Comparison of ENCODE assay signal across 18 cellular contexts in the genomic region with DNA sequence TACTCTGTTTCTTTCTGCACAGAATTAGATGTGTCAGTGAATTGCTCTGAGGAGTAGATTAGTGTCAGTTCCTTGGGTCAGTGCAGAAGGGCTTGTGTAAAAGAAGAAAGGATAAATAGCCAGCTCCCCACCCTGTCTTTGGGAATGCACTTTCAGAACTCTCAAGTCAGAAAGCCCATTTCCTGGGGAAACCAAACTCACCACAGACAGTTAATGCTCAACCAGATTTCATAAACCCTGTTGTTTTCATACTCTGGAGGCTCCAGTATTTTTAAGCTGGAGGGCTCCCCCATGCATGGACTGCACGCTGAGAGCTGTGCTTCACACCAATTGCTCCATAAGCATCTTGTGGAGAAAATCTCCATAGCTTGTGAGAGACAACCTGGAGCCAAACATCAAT.
DNase-seq lines count a peak whose midpoint lies in the region; ATAC-seq and TF ChIP-seq lines count a peak whose summit lies in the region.
"Had no signal": no experiment of that assay in that cellular context is flagged by ENCODE, and none has a peak within 500 bp of the region (broad histone marks: within the 10 kb centered on the region; RNA-seq: fewer than 3 reads in every experiment).

No MANE protein-coding gene starts in this region.

- H3K4me1 ChIP-seq in MM.1S (ENCODE audit: low read length): peaks cover 29% of the 10 kb centered on the region
- H3K4me1 ChIP-seq: BE2C, HAP-1 had no signal

- no peaks in the 10 kb centered on the region for H4K20me1 ChIP-seq in MM.1S (ENCODE audit: insufficient read depth, low read length)

- no peaks in the 10 kb centered on the region for H3K27me3 ChIP-seq in MM.1S (replicated peaks; ENCODE audit: insufficient read depth, low read length)
- H3K27me3 ChIP-seq: BE2C had no signal

- H3K9me3 ChIP-seq in MM.1S (replicated peaks; ENCODE audit: insufficient read depth, low read length): no peaks in the 10 kb centered on the region
- H3K9me3 ChIP-seq: BE2C had no signal

- no peak for TF ChIP-seq POLR2A in erythroblast (IDR thresholded peaks at IDR 0.05; ENCODE audit: low read length)

- TF ChIP-seq CTCF in MM.1S (IDR thresholded peaks at IDR 0.05; ENCODE audit: low read length): no peak
- no peak for TF ChIP-seq CTCF in neural crest cell (conservative IDR thresholded peaks at IDR 0.05)

- H3K4me2 ChIP-seq in MM.1S (ENCODE audit: low read depth, low read length): peak overlapping the region; percentile 21; the same call in 1 of the 2 replicates

- peaks cover 32% of the 10 kb centered on the region for H3K4me1 Mint-ChIP-seq in neural crest cell
- H3K4me1 Mint-ChIP-seq: IgD-negative memory B cell had no signal

- peak overlapping the region; percentile 14 for H3K27ac Mint-ChIP-seq in neural crest cell (ENCODE audit: unreplicated experiment)
- no peak overlapping the region for H3K27ac Mint-ChIP-seq in activated naive CD4-positive, alpha-beta T cell treated with anti-CD3 and anti-CD28 coated beads, Interleukin-2, amount 50 U/mL, for 72 hours
- H3K27ac Mint-ChIP-seq: CD14-positive monocyte; CD4-positive, alpha-beta memory T cell; IgD-negative memory B cell had no signal

- no peak overlapping the region for H3K4me3 Mint-ChIP-seq in neural crest cell
- H3K4me3 Mint-ChIP-seq: CD14-positive monocyte; CD4-positive, alpha-beta memory T cell; IgD-negative memory B cell had no signal

- H3K9me2 ChIP-seq in MM.1S (replicated peaks; ENCODE audit: insufficient read depth, low read length): no peaks in the 10 kb centered on the region

- no peaks in the 10 kb centered on the region for H3K79me2 ChIP-seq in MM.1S (ENCODE audit: low read length)

- no peak for ATAC-seq in GM18907 (IDR thresholded peaks at IDR 0.05; ENCODE audit: unreplicated experiment)
- no peak for ATAC-seq in activated naive CD4-positive, alpha-beta T cell treated with anti-CD3 and anti-CD28 coated beads, Interleukin-2, amount 50 U/mL, for 72 hours
- ATAC-seq: HepG2 had no signal

- H3K36me3 Mint-ChIP-seq in neural crest cell (ENCODE audit: low read depth): peaks cover 3% of the 10 kb centered on the region
- H3K36me3 Mint-ChIP-seq in activated naive CD4-positive, alpha-beta T cell treated with anti-CD3 and anti-CD28 coated beads, Interleukin-2, amount 50 U/mL, for 72 hours: no peaks in the 10 kb centered on the region
- H3K36me3 Mint-ChIP-seq: CD14-positive monocyte; CD4-positive, alpha-beta memory T cell; IgD-negative memory B cell had no signal

- no peak overlapping the region for H2AFZ ChIP-seq in MM.1S (ENCODE audit: low read length)
- H2AFZ ChIP-seq: GM23248 had no signal

- peak overlapping the region; percentile 6; the same call in 1 of the 2 replicates for H3K4me3 ChIP-seq in Jurkat, Clone E6-1 (ENCODE audit: low read length)
- H3K4me3 ChIP-seq in MM.1S (ENCODE audit: low read length): no peak overlapping the region
- H3K4me3 ChIP-seq: GM23248, HAP-1 had no signal

- H3K9me3 Mint-ChIP-seq in neural crest cell: peaks cover 3% of the 10 kb centered on the region
- H3K9me3 Mint-ChIP-seq in activated naive CD4-positive, alpha-beta T cell treated with anti-CD3 and anti-CD28 coated beads, Interleukin-2, amount 50 U/mL, for 72 hours: peaks cover 0 to 14% of the 10 kb centered on the region in 2 donors

- no peak overlapping the region for H3K27ac ChIP-seq in MM.1S (ENCODE audit: low read length)
- H3K27ac ChIP-seq: GM23248 had no signal

- no peaks in the 10 kb centered on the region for H3K36me3 ChIP-seq in MM.1S (replicated peaks; ENCODE audit: insufficient read depth, low read length)
- H3K36me3 ChIP-seq: BE2C, HAP-1 had no signal

- peaks cover 5% of the 10 kb centered on the region; the same call in 1 of the 2 replicates for H3F3A ChIP-seq in MM.1S (ENCODE audit: insufficient read depth, low read length)

- no peaks in the 10 kb centered on the region for H3K27me3 Mint-ChIP-seq in neural crest cell (ENCODE audit: low read depth)
- H3K27me3 Mint-ChIP-seq: IgD-negative memory B cell had no signal

- DNase-seq in Jurkat, Clone E6-1 (ENCODE audit: low read depth, low spot score): peak; percentile 88
- DNase-seq in MM.1S (no peak), neural crest cell (ENCODE audit: low read depth, low spot score) (no peak), erythroblast (lab: John Stamatoyannopoulos, UW) (no peak), HK-2 (ENCODE audit: unreplicated experiment) (no peak)
- no peak for DNase-seq in activated naive CD4-positive, alpha-beta T cell treated with anti-CD3 and anti-CD28 coated beads, Interleukin-2, amount 50 U/mL, for 72 hours (ENCODE audit: low spot score in 2 of 2)
- DNase-seq: ACHN; BE2C; Calu3; CD4-positive, alpha-beta memory T cell; DMS53; GM23248; KG1 had no signal

- H3K9ac ChIP-seq in MM.1S (ENCODE audit: low read length): no peak overlapping the region
- H3K9ac ChIP-seq: GM23248 had no signal
